In genomic region chr13:114098689-114099056, GRCh38 we compare ENCODE assay signal across 8 cellular contexts. TPM values are rescaled to one million over a fixed set of nuclear protein-coding genes. Genes with fewer than 3 reads are reported as not detected.
A peak's percentile ranks its signal among the peaks of the same experiment; 100 is the strongest.
DNase-seq lines count a peak whose midpoint lies in the region; ATAC-seq and TF ChIP-seq lines count a peak whose summit lies in the region.
"Not testable (repeated sequence)": the region's sequence is repeated elsewhere in the genome, so short reads cannot be mapped to it uniquely, and the experiment has no call there.

No MANE protein-coding gene starts in this region.

- H3K27me3 Mint-ChIP-seq in CD14-positive monocyte (ENCODE audit: low read depth in 3 of 3); activated T-helper 1 cell treated with anti-CD3 and anti-CD28 coated beads, Interleukin-12 subunit alpha, Interleukin-12 subunit beta, Interleukin-2, Interleukin-4 antibody, amounts not matched to agents 30 ng/mL and 10 ng/mL and 1 ng/mL, durations not matched to agents 14 hours and 24 hours and 36 hours (ENCODE audit: insufficient read depth); chondrocyte (ENCODE audit: low read depth): not testable (repeated sequence)

- H3K9me3 Mint-ChIP-seq in CD14-positive monocyte; activated T-helper 1 cell treated with anti-CD3 and anti-CD28 coated beads, Interleukin-12 subunit alpha, Interleukin-12 subunit beta, Interleukin-2, Interleukin-4 antibody, amounts not matched to agents 30 ng/mL and 10 ng/mL and 1 ng/mL, durations not matched to agents 14 hours and 24 hours and 36 hours; chondrocyte (ENCODE audit: low read depth): not testable (repeated sequence)

- not testable (repeated sequence) for H3K4me3 Mint-ChIP-seq in CD14-positive monocyte; activated T-helper 1 cell treated with anti-CD3 and anti-CD28 coated beads, Interleukin-12 subunit alpha, Interleukin-12 subunit beta, Interleukin-2, Interleukin-4 antibody, amounts not matched to agents 30 ng/mL and 10 ng/mL and 1 ng/mL, durations not matched to agents 14 hours and 24 hours and 36 hours
- H3K4me3 Mint-ChIP-seq in chondrocyte (ENCODE audit: unreplicated experiment), result peak overlapping the region; percentile 24

- intact Hi-C loops in CD14-positive monocyte (cut with micrococcal nuclease); activated T-helper 1 cell treated with anti-CD3 and anti-CD28 coated beads, Interleukin-12 subunit alpha, Interleukin-12 subunit beta, Interleukin-2, Interleukin-4 antibody, amounts not matched to agents 30 ng/mL and 10 ng/mL and 1 ng/mL, durations not matched to agents 14 hours and 24 hours and 36 hours (cut with micrococcal nuclease); sciatic nerve (cut with DNase I); testis (cut with DNase I; ENCODE audit: low total_unique reads): not testable (repeated sequence)

- not testable (repeated sequence) for H3K27me3 ChIP-seq in cardiac muscle cell; mucosa of rectum (ENCODE audit: control insufficient read depth in 2 of 2, insufficient read depth in 2 of 2, low read length in 2 of 2); testis

- POLR2A ChIA-PET in RWPE1 (lab: Yijun Ruan, JAX; ENCODE audit: low non-redundant PET), result not testable (repeated sequence)

- H3K9ac ChIP-seq in mucosa of rectum (ENCODE audit: low read depth in 1 of 2, low read length in 2 of 2), result not testable (repeated sequence)

- not testable (repeated sequence) for DNase-seq in CD14-positive monocyte (ENCODE audit: low spot score); RWPE1 (ENCODE audit: low spot score); activated T-helper 1 cell treated with anti-CD3 and anti-CD28 coated beads, Interleukin-12 subunit alpha, Interleukin-12 subunit beta, Interleukin-2, Interleukin-4 antibody, amounts not matched to agents 30 ng/mL and 10 ng/mL and 1 ng/mL, durations not matched to agents 14 hours and 24 hours and 36 hours (ENCODE audit: low spot score); chondrocyte (ENCODE audit: low spot score); cardiac muscle cell (ENCODE audit: low read depth in 1 of 2, low spot score in 1 of 2)
- DNase-seq in sciatic nerve (ENCODE audit: low spot score), result peak; percentile 51
- peak; percentile 10 for DNase-seq in testis

- not testable (repeated sequence) for H3K4me3 ChIP-seq in cardiac muscle cell; mucosa of rectum (ENCODE audit: low read length in 2 of 2); testis

- not testable (repeated sequence) for TF ChIP-seq CTCF in CD14-positive monocyte (IDR thresholded peaks at IDR 0.05); RWPE1 (conservative IDR thresholded peaks at IDR 0.05; ENCODE audit: low read depth); chondrocyte (IDR thresholded peaks at IDR 0.05); cardiac muscle cell (IDR thresholded peaks at IDR 0.05; ENCODE audit: low read depth, low read length); testis (IDR thresholded peaks at IDR 0.05)

- H3K27ac ChIP-seq in RWPE1, result peak overlapping the region; percentile 61
- H3K27ac ChIP-seq in cardiac muscle cell, result peak overlapping the region; percentile 85
- H3K27ac ChIP-seq in mucosa of rectum (ENCODE audit: low read depth in 2 of 2, low read length in 2 of 2), result peak overlapping the region; percentile 7 to 43
- H3K27ac ChIP-seq in testis, result peak overlapping the region in 1 of 2 donors; percentile 48

- H3K4me1 Mint-ChIP-seq in CD14-positive monocyte (peaks cover 44% of the 10 kb centered on the region), chondrocyte (ENCODE audit: low read depth) (peaks cover 53% of the 10 kb centered on the region)
- peaks cover 25% of the 10 kb centered on the region for H3K4me1 Mint-ChIP-seq in activated T-helper 1 cell treated with anti-CD3 and anti-CD28 coated beads, Interleukin-12 subunit alpha, Interleukin-12 subunit beta, Interleukin-2, Interleukin-4 antibody, amounts not matched to agents 30 ng/mL and 10 ng/mL and 1 ng/mL, durations not matched to agents 14 hours and 24 hours and 36 hours (ENCODE audit: low read depth)

- not testable (repeated sequence) for H3K36me3 ChIP-seq in cardiac muscle cell; mucosa of rectum (ENCODE audit: control insufficient read depth in 2 of 2, insufficient read depth in 2 of 2, low read length in 2 of 2); testis (ENCODE audit: low read depth, missing control alignments)

- not testable (repeated sequence) for H3K9me3 ChIP-seq in cardiac muscle cell (ENCODE audit: low read depth); mucosa of rectum (ENCODE audit: control insufficient read depth in 2 of 2, low read length in 2 of 2); testis

- WGBS in testis, 2 donors, result 55 to 76% methylated on average over 2 to 8 of the region's 14 CpGs

- not testable (repeated sequence) for ATAC-seq in sciatic nerve

- H3K4me1 ChIP-seq in cardiac muscle cell (ENCODE audit: low read depth), result peaks cover 29% of the 10 kb centered on the region
- not testable (repeated sequence) for H3K4me1 ChIP-seq in mucosa of rectum (ENCODE audit: control insufficient read depth in 2 of 2, insufficient read depth in 2 of 2, low read length in 2 of 2); testis

- TF ChIP-seq POLR2A in testis (IDR thresholded peaks at IDR 0.05), result not testable (repeated sequence)

- peaks cover 23 to 31% of the 10 kb centered on the region in 2 donors for H3K36me3 Mint-ChIP-seq in CD14-positive monocyte
- peaks cover 24% of the 10 kb centered on the region for H3K36me3 Mint-ChIP-seq in activated T-helper 1 cell treated with anti-CD3 and anti-CD28 coated beads, Interleukin-12 subunit alpha, Interleukin-12 subunit beta, Interleukin-2, Interleukin-4 antibody, amounts not matched to agents 30 ng/mL and 10 ng/mL and 1 ng/mL, durations not matched to agents 14 hours and 24 hours and 36 hours (ENCODE audit: low read depth)
- not testable (repeated sequence) for H3K36me3 Mint-ChIP-seq in chondrocyte (ENCODE audit: low read depth)

- CTCF ChIA-PET in RWPE1 (lab: Yijun Ruan, JAX), result not testable (repeated sequence)

- H3K27ac Mint-ChIP-seq in CD14-positive monocyte (peak overlapping the region in 4 of 7 donors; percentile 12 to 87 (median 18)), chondrocyte (ENCODE audit: unreplicated experiment) (peak overlapping the region; percentile 84)
- H3K27ac Mint-ChIP-seq in activated T-helper 1 cell treated with anti-CD3 and anti-CD28 coated beads, Interleukin-12 subunit alpha, Interleukin-12 subunit beta, Interleukin-2, Interleukin-4 antibody, amounts not matched to agents 30 ng/mL and 10 ng/mL and 1 ng/mL, durations not matched to agents 14 hours and 24 hours and 36 hours, result peak overlapping the region; percentile 50

RNA-seq across cellular contexts. Expression of gene RASA3, which starts 33.8 kb away (rescaled TPM):
- 10 to 100 TPM in 1 of 2 donors, 1 to 10 TPM in 1; 9.0 to 16.6 TPM for polyA plus RNA-seq in CD14-positive monocyte
- total RNA-seq in activated T-helper 1 cell treated with anti-CD3 and anti-CD28 coated beads, Interleukin-12 subunit alpha, Interleukin-12 subunit beta, Interleukin-2, Interleukin-4 antibody, amounts not matched to agents 30 ng/mL and 10 ng/mL and 1 ng/mL, durations not matched to agents 14 hours and 24 hours and 36 hours, result 22.9 and 23.5 TPM in 2 replicates
- total RNA-seq in chondrocyte, result 29.9 to 40.0 TPM (median 31.2 TPM) in 3 replicates
- total RNA-seq in cardiac muscle cell, result 18.1 and 26.0 TPM in 2 replicates
- polyA plus RNA-seq in cardiac muscle cell, result 14.0 and 21.4 TPM in 2 replicates
- 47.6 TPM for total RNA-seq in sciatic nerve
- 10 to 100 TPM; 16.4 to 21.6 TPM for total RNA-seq in testis
- polyA plus RNA-seq in testis (ENCODE audit: insufficient read depth, low read depth, low replicate concordance), result 13.2 TPM

Comparison
In these comparisons a context has a peak if more than half of its experiments do, and no peak if none do; other contexts are left out.
1. H3K27ac Mint-ChIP-seq: peak in every context shown above with its lines; median percentile 84 in chondrocyte; 50 in activated T-helper 1 cell treated with anti-CD3 and anti-CD28 coated beads, Interleukin-12 subunit alpha, Interleukin-12 subunit beta, Interleukin-2, Interleukin-4 antibody, amounts not matched to agents 30 ng/mL and 10 ng/mL and 1 ng/mL, durations not matched to agents 14 hours and 24 hours and 36 hours; 18 in CD14-positive monocyte.